In genomic region chr2:117771969-117772630, GRCh38 we compare ENCODE assay signal across 7 cellular contexts. TPM values are rescaled to one million over a fixed set of nuclear protein-coding genes. Genes with fewer than 3 reads are reported as not detected.
DNase-seq lines count a peak whose midpoint lies in the region; ATAC-seq and TF ChIP-seq lines count a peak whose summit lies in the region.

No MANE protein-coding gene starts in this region.

- no peaks in the 10 kb centered on the region for H3K27me3 ChIP-seq in prostate gland (replicated peaks; ENCODE audit: insufficient read depth)

- 38% methylated on average over 4 of the region's 4 CpGs for WGBS in prostate gland

- H3K4me3 ChIP-seq in prostate gland, result no peak overlapping the region

- H3K9me3 ChIP-seq in prostate gland, result no peaks in the 10 kb centered on the region

- TF ChIP-seq CTCF in GM20000 (IDR thresholded peaks at IDR 0.05; ENCODE audit: extremely low read depth, missing control alignments), result no peak
- peak in 3 of 4 experiments; percentile 16 to 37 (median 35) for TF ChIP-seq CTCF in prostate gland (IDR thresholded peaks at IDR 0.05)

- no peaks in the 10 kb centered on the region for H3K4me1 ChIP-seq in prostate gland (replicated peaks)

- intact Hi-C loops in prostate gland (cut with DNase I), result no loop called here

- H3K27ac ChIP-seq in prostate gland (no peak overlapping the region), caudate nucleus (ENCODE audit: low read depth, low read length) (no peak overlapping the region)

- TF ChIP-seq POLR2A in prostate gland (IDR thresholded peaks at IDR 0.05), result no peak

- no peaks in the 10 kb centered on the region for H3K36me3 ChIP-seq in prostate gland

- ATAC-seq in GM21423 (IDR thresholded peaks at IDR 0.05; ENCODE audit: unreplicated experiment), result no peak
- no peak for ATAC-seq in HG02798 (IDR thresholded peaks at IDR 0.05; ENCODE audit: poor library complexity, unreplicated experiment)

- DNase-seq in GM20000 (ENCODE audit: low spot score), result peak; percentile 17
- peak; percentile 34 for DNase-seq in NCI-H345 (lab: John Stamatoyannopoulos, UW)
- peak; percentile 46 for DNase-seq in dermis blood vessel endothelial cell
- no peak for DNase-seq in prostate gland (ENCODE audit: low spot score)
- no peak for DNase-seq in caudate nucleus (lab: John Stamatoyannopoulos, UW)

RNA-seq across cellular contexts. Expression of gene DDX18, which starts 42.4 kb away (rescaled TPM):
- total RNA-seq in dermis blood vessel endothelial cell, result 60.8 and 80.4 TPM in 2 replicates
- 10 to 100 TPM; 33.2 to 48.2 TPM for total RNA-seq in prostate gland

Comparison
In these comparisons a context has a peak if more than half of its experiments do, and no peak if none do; other contexts are left out.
1. DNase-seq: peak in GM20000 (single experiment), NCI-H345 (single experiment) and dermis blood vessel endothelial cell (single experiment); none in prostate gland (single experiment) and caudate nucleus (0 of 61).